Comparison of ENCODE assay signal across 1 cellular context in the genomic region with DNA sequence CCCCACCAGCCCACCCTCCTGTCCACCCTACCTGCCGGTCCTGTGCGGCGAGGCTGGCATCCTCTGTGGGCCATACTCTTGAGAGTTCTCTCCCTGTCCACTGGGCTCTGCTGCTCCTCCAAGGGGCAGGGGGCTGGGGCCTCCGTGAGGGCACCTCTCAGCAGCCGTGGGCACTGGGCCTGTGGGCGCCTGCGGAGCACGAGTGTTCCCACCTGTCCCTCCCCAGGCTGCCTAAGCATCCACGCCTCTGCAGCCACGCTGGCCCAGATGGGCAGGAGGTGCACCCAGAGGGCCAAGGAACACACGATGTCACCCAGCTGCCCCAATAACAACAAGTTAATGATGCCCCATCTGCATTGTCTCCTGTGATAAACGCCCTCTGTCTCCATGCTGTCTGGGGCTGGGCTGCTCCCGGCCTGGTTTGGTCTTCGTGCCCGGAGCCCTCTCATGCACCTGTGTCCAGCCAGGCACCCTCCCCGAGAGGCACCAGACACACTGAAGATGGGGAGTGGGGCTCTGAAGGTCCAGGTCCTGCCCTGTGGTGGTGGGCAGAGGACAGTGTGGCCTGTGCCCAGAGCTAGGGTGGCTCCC.
TF ChIP-seq lines count a peak whose summit lies in the region.

No MANE protein-coding gene starts in this region.

TF ChIP-seq in K562, 482 proteins besides CTCF, POLR2A, EP300 and RAD21:
- TF ChIP-seq POLR2G (IDR thresholded peaks at IDR 0.05; ENCODE audit: low read depth, low read length) = peak; percentile 63
- no peak for TF ChIP-seq ZFP36 (IDR thresholded peaks at IDR 0.05; ENCODE audit: low read depth, low read length, partially characterized antibody)
